ENCODE assay signal across 18 cellular contexts in the genomic region with DNA sequence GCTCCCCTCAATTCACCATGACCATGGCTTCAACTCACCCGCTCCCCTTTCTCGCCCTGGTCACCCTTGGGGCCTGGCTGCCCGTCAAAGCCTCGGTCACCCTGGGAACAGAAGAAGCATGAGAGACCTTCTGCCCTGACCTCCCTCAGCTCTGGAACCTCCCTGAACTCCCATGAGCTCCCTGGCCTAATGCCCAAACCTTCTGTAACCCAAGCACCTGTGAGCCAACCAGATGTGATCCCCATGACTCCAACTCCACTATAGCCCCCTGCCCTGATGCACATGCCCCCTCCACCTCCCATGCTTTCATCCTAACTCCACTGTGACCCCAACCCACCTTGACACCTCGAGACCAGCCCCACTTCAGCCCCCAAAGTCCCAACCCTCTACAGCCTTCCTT. TPM values are rescaled to one million over a fixed set of nuclear protein-coding genes. Genes with fewer than 3 reads are reported as not detected.
DNase-seq lines count a peak whose midpoint lies in the region; ATAC-seq, FAIRE-seq and TF ChIP-seq lines count a peak whose summit lies in the region.
"Had no signal": no experiment of that assay in that cellular context is flagged by ENCODE, and none has a peak within 500 bp of the region (broad histone marks: within the 10 kb centered on the region; RNA-seq: fewer than 3 reads in every experiment).

No MANE protein-coding gene starts in this region.

- no peak for ATAC-seq in aorta (ENCODE audit: low FRiP score)
- no peak for ATAC-seq in HG02885 (IDR thresholded peaks at IDR 0.05; ENCODE audit: poor library complexity, unreplicated experiment)

- no peak overlapping the region for H2AFZ ChIP-seq in astrocyte (ENCODE audit: low read depth, low read length)
- H2AFZ ChIP-seq: GM23248 had no signal

- H3K27ac Mint-ChIP-seq in astrocyte (ENCODE audit: unreplicated experiment) (peak overlapping the region; percentile 69), nephron (peak overlapping the region in 2 of 3 experiments; percentile 51 to 63)

- DNase-seq in M059J (ENCODE audit: low read depth) (peak; percentile 42), astrocyte (ENCODE audit: low read depth) (no peak), aorta (no peak), posterior vena cava (ENCODE audit: low spot score) (no peak)
- no peak for DNase-seq in activated CD8-positive, alpha-beta memory T cell treated with anti-CD3 and anti-CD28 coated beads, Interleukin-2, amount 50 U/mL, for 4 hours
- DNase-seq: CD4-positive, alpha-beta memory T cell; GF-D8; GM23248; Kasumi-1; NCI-H1417 treated with DMSO at 0.1 percent for 48 hours; NCI-H2029; NCI-H2171 treated with DMSO at 0.1 percent for 48 hours; NCI-H510A treated with DMSO at 0.1 percent for 48 hours had no signal

- H3K27me3 ChIP-seq in BLaER1: no peaks in the 10 kb centered on the region
- H3K27me3 ChIP-seq in astrocyte (ENCODE audit: insufficient read depth, low read length): no peaks in the 10 kb centered on the region
- H3K27me3 ChIP-seq in aorta (ENCODE audit: control insufficient read depth in 1 of 2, insufficient read depth in 2 of 2, low read length in 1 of 2): no peaks in the 10 kb centered on the region

- FAIRE-seq in astrocyte (lab: Jason Lieb, UNC): no peak

- no peak overlapping the region for H3K4me3 Mint-ChIP-seq in astrocyte (ENCODE audit: unreplicated experiment)
- no peak overlapping the region for H3K4me3 Mint-ChIP-seq in nephron
- H3K4me3 Mint-ChIP-seq: CD4-positive, alpha-beta memory T cell had no signal

- WGBS in aorta, 2 donors: 94 to 96% methylated on average over 5 of the region's 5 CpGs

- H3K4me1 Mint-ChIP-seq in astrocyte (ENCODE audit: low read depth, unreplicated experiment): peaks cover 15% of the 10 kb centered on the region
- H3K4me1 Mint-ChIP-seq in nephron: peaks cover 23% of the 10 kb centered on the region

- H4K20me1 ChIP-seq in BLaER1: no peaks in the 10 kb centered on the region
- H4K20me1 ChIP-seq in astrocyte (ENCODE audit: insufficient read depth, low read length): no peaks in the 10 kb centered on the region

- intact Hi-C loops in aorta (cut with DNase I): no loop called here
- intact Hi-C loops in posterior vena cava (cut with DNase I): no loop called here

- peaks cover 20% of the 10 kb centered on the region for H3K36me3 Mint-ChIP-seq in astrocyte (ENCODE audit: low read depth, unreplicated experiment)
- no peaks in the 10 kb centered on the region for H3K36me3 Mint-ChIP-seq in nephron (ENCODE audit: low read depth)
- H3K36me3 Mint-ChIP-seq: CD4-positive, alpha-beta memory T cell had no signal

- H3K79me2 ChIP-seq in astrocyte (ENCODE audit: insufficient read depth, low read length): no peaks in the 10 kb centered on the region

- H3K27me3 Mint-ChIP-seq in astrocyte (ENCODE audit: low read depth, unreplicated experiment) (no peaks in the 10 kb centered on the region), nephron (ENCODE audit: low read depth) (no peaks in the 10 kb centered on the region)
- H3K27me3 Mint-ChIP-seq: CD4-positive, alpha-beta memory T cell had no signal

- H3K9ac ChIP-seq in BLaER1 (no peak overlapping the region), astrocyte (ENCODE audit: low read length) (no peak overlapping the region)

- H3K4me3 ChIP-seq in BLaER1 (no peak overlapping the region), astrocyte (ENCODE audit: insufficient read depth, low read depth, low read length) (no peak overlapping the region), aorta (ENCODE audit: low read length in 2 of 2) (no peak overlapping the region)
- H3K4me3 ChIP-seq: GM23248 had no signal

- TF ChIP-seq CTCF in astrocyte (IDR thresholded peaks at IDR 0.05; ENCODE audit: insufficient read depth, low read depth, low read length) (no peak), nephron (IDR thresholded peaks at IDR 0.05; ENCODE audit: unreplicated experiment in 3 of 3) (no peak)

- H3K27ac ChIP-seq in BLaER1: peak overlapping the region; percentile 88; the same call in 1 of the 2 replicates
- H3K27ac ChIP-seq in astrocyte (ENCODE audit: low read depth, low read length): no peak overlapping the region
- H3K27ac ChIP-seq in aorta (ENCODE audit: low read depth in 1 of 2, low read length in 2 of 2): no peak overlapping the region

- H3K9me3 Mint-ChIP-seq in astrocyte (ENCODE audit: unreplicated experiment): no peaks in the 10 kb centered on the region
- H3K9me3 Mint-ChIP-seq in nephron: no peaks in the 10 kb centered on the region
- H3K9me3 Mint-ChIP-seq: CD4-positive, alpha-beta memory T cell had no signal

- no peaks in the 10 kb centered on the region for H3K36me3 ChIP-seq in BLaER1
- H3K36me3 ChIP-seq in astrocyte (ENCODE audit: insufficient read depth, low read length): peaks cover 5% of the 10 kb centered on the region
- H3K36me3 ChIP-seq in aorta (ENCODE audit: control insufficient read depth in 1 of 2, insufficient read depth in 2 of 2, low read length in 1 of 2): no peaks in the 10 kb centered on the region

- H3K9me3 ChIP-seq in BLaER1: no peaks in the 10 kb centered on the region
- no peaks in the 10 kb centered on the region for H3K9me3 ChIP-seq in astrocyte (ENCODE audit: insufficient read depth, low read depth, low read length)
- no peaks in the 10 kb centered on the region for H3K9me3 ChIP-seq in aorta (ENCODE audit: control insufficient read depth, low read length)

- peaks cover 58% of the 10 kb centered on the region for H3K4me1 ChIP-seq in BLaER1
- H3K4me1 ChIP-seq in astrocyte (ENCODE audit: insufficient read depth, low read length): peaks cover 44% of the 10 kb centered on the region
- no peaks in the 10 kb centered on the region for H3K4me1 ChIP-seq in aorta (ENCODE audit: control insufficient read depth in 1 of 2, insufficient read depth in 2 of 2, low read length in 2 of 2)

- H3K4me2 ChIP-seq in BLaER1 (peak overlapping the region; percentile 98), astrocyte (ENCODE audit: low read length) (no peak overlapping the region)

RNA-seq across cellular contexts. Expression of gene UCN2, which starts 3.5 kb away (rescaled TPM):
- total RNA-seq in M059J (2014; rRNA removed; shearing (Covaris generic)): 0.17 and 2.7 TPM in 2 replicates
- total RNA-seq in astrocyte: 2.8 and 3.3 TPM in 2 replicates
- under 1 TPM in 1 of 2 donors, not detected in 1; 0.24 TPM for total RNA-seq in aorta
- polyA plus RNA-seq in aorta: 1 to 10 TPM in 1 of 2 donors, not detected in 1; 6.8 TPM
- not detected for total RNA-seq in posterior vena cava
- total RNA-seq: CD4-positive, alpha-beta memory T cell had no signal
- polyA plus RNA-seq: CD4-positive, alpha-beta memory T cell had no signal

RNA-seq across cellular contexts. Expression of gene PFKFB4, which starts 10.5 kb away (rescaled TPM):
- 19.5 and 31.0 TPM in 2 replicates for total RNA-seq in M059J (2014; rRNA removed; shearing (Covaris generic))
- total RNA-seq in astrocyte (27.5 and 27.8 TPM in 2 replicates), aorta (10 to 100 TPM in 1 of 2 donors, 1 to 10 TPM in 1; 7.2 to 14.6 TPM), posterior vena cava (1 to 10 TPM; 2.0 to 4.5 TPM)
- 1 to 10 TPM; 2.8 to 5.6 TPM for polyA plus RNA-seq in aorta

RNA-seq across cellular contexts. Expression of gene COL7A1, which starts 28.0 kb away (rescaled TPM):
- 17.0 and 33.1 TPM in 2 replicates for total RNA-seq in M059J (2014; rRNA removed; shearing (Covaris generic))
- total RNA-seq in astrocyte (25.8 and 28.7 TPM in 2 replicates), aorta (1 to 10 TPM; 5.4 to 6.7 TPM), posterior vena cava (1 to 10 TPM; 4.2 to 5.3 TPM)
- polyA plus RNA-seq in aorta: 100 to 1,000 TPM in 1 of 2 donors, 1 to 10 TPM in 1; 3.9 to 217 TPM
- polyA plus RNA-seq: CD4-positive, alpha-beta memory T cell had no signal

RNA-seq across cellular contexts. Expression of gene UQCRC1, which starts 42.4 kb away (rescaled TPM):
- total RNA-seq in M059J (2014; rRNA removed; shearing (Covaris generic)): 147 and 314 TPM in 2 replicates
- total RNA-seq in astrocyte (190 and 199 TPM in 2 replicates), aorta (100 to 1,000 TPM in 1 of 2 donors, 10 to 100 TPM in 1; 95.6 to 143 TPM), posterior vena cava (100 to 1,000 TPM; 134 to 135 TPM)
- polyA plus RNA-seq in aorta: 100 to 1,000 TPM; 149 to 203 TPM

RNA-seq across cellular contexts. Expression of gene TMEM89, which starts 54.5 kb away (rescaled TPM):
- total RNA-seq in M059J (2014; rRNA removed; shearing (Covaris generic)): not detected in 2 replicates
- 0.36 and 0.48 TPM in 2 replicates for total RNA-seq in astrocyte
- total RNA-seq in aorta: not detected
- 1 to 10 TPM in 1 of 2 donors, not detected in 1; 5.7 TPM for polyA plus RNA-seq in aorta
- not detected for total RNA-seq in posterior vena cava
- total RNA-seq: A673; CD4-positive, alpha-beta memory T cell; GM23248; SK-MEL-5 had no signal
- polyA plus RNA-seq: CD4-positive, alpha-beta memory T cell; GM23248 had no signal
